ENCODE assay signal across 8 cellular contexts in genomic region chr6:32668226-32668747, GRCh38. TPM values are rescaled to one million over a fixed set of nuclear protein-coding genes. Genes with fewer than 3 reads are reported as not detected.
A peak's percentile ranks its signal among the peaks of the same experiment; 100 is the strongest.
DNase-seq lines count a peak whose midpoint lies in the region; ATAC-seq and TF ChIP-seq lines count a peak whose summit lies in the region.

No MANE protein-coding gene starts in this region.

- no peaks in the 10 kb centered on the region for H3K9me3 ChIP-seq in CD8-positive, alpha-beta T cell (ENCODE audit: low read length)

- H3K9me3 Mint-ChIP-seq in CD8-positive, alpha-beta T cell: peaks cover 2% of the 10 kb centered on the region

- peak; percentile 67 for ATAC-seq in CD8-positive, alpha-beta T cell
- peak; percentile 71 for ATAC-seq in HG03196 (IDR thresholded peaks at IDR 0.05; ENCODE audit: unreplicated experiment)

- no peak overlapping the region for H3K27ac ChIP-seq in CD8-positive, alpha-beta T cell (ENCODE audit: low read depth, low read length)

- H3K4me1 Mint-ChIP-seq in CD8-positive, alpha-beta T cell (ENCODE audit: low read depth): peaks cover 44% of the 10 kb centered on the region

- H3K27me3 Mint-ChIP-seq in CD8-positive, alpha-beta T cell (ENCODE audit: low read depth): peaks cover 26% of the 10 kb centered on the region

- no peak overlapping the region for H3K4me3 ChIP-seq in CD8-positive, alpha-beta T cell (ENCODE audit: low read depth, low read length)
- no peak overlapping the region for H3K4me3 ChIP-seq in fibroblast of the aortic adventitia (ENCODE audit: low read depth, low read length)

- H3K36me3 ChIP-seq in CD8-positive, alpha-beta T cell (ENCODE audit: insufficient read depth, low read length): no peaks in the 10 kb centered on the region

- no peak for TF ChIP-seq CTCF in CD8-positive, alpha-beta T cell (IDR thresholded peaks at IDR 0.05)
- TF ChIP-seq CTCF in fibroblast of the aortic adventitia (IDR thresholded peaks at IDR 0.05; ENCODE audit: insufficient read depth, low read length): no peak

- DNase-seq in CD8-positive, alpha-beta T cell: peak in 5 of 7 experiments; percentile 24 to 59 (median 54)
- peak; percentile 48 for DNase-seq in GM19240 (ENCODE audit: insufficient read length, low spot score)
- peak; percentile 31 to 61 for DNase-seq in activated CD4-positive, alpha-beta T cell treated with anti-CD3 and anti-CD28 coated beads for 4 hours
- DNase-seq in fibroblast of the aortic adventitia (ENCODE audit: low read depth): peak; percentile 6
- peak; percentile 7 to 21 for DNase-seq in stimulated activated CD4-positive, alpha-beta T cell treated with anti-CD3 and anti-CD28 coated beads, Interleukin-15, amount 100 ng/mL, for 48 hours (ENCODE audit: low read depth in 2 of 2)
- no peak for DNase-seq in H4 (ENCODE audit: low spot score)
- no peak for DNase-seq in SHP77 (lab: John Stamatoyannopoulos, UW)

- intact Hi-C loops in CD8-positive, alpha-beta T cell (cut with DNase I, micrococcal nuclease): loop anchor here (1.0 to 5.0 kb wide), 3 partner anchors 17 to 1044 kb away; partner anchors contain the start of gene UQCC2 (in 1 of the 2)

- POLR2A ChIA-PET in CD8-positive, alpha-beta T cell (lab: Charles Lee): no interaction called here

- H3K27ac Mint-ChIP-seq in CD8-positive, alpha-beta T cell: no peak overlapping the region

- no peaks in the 10 kb centered on the region for H3K27me3 ChIP-seq in CD8-positive, alpha-beta T cell (ENCODE audit: insufficient read depth, low read length)

- peaks cover 2% of the 10 kb centered on the region for H3K36me3 Mint-ChIP-seq in CD8-positive, alpha-beta T cell

- peaks cover 23% of the 10 kb centered on the region for H3K4me1 ChIP-seq in CD8-positive, alpha-beta T cell (ENCODE audit: insufficient read depth, low read length)

- no peak overlapping the region for H3K4me3 Mint-ChIP-seq in CD8-positive, alpha-beta T cell

- CTCF ChIA-PET in CD8-positive, alpha-beta T cell (lab: Charles Lee): no interaction called here

RNA-seq across cellular contexts. Expression of gene HLA-DQB1, which starts 1.8 kb away (rescaled TPM):
- total RNA-seq in CD8-positive, alpha-beta T cell: 10 to 100 TPM; 27.5 to 30.6 TPM
- not detected in 2 replicates for total RNA-seq in fibroblast of the aortic adventitia (ENCODE audit: low replicate concordance)
- total RNA-seq in H4 (2014; rRNA removed; shearing (Covaris generic)): not detected in 2 replicates

RNA-seq across cellular contexts. Expression of gene HLA-DQA1, which starts 31.1 kb away (rescaled TPM):
- total RNA-seq in CD8-positive, alpha-beta T cell: 1 to 10 TPM; 5.4 to 5.5 TPM
- not detected in 2 replicates for total RNA-seq in fibroblast of the aortic adventitia (ENCODE audit: low replicate concordance)
- not detected in 2 replicates for total RNA-seq in H4 (2014; rRNA removed; shearing (Covaris generic))

Comparison
In these comparisons a context has a peak if more than half of its experiments do, and no peak if none do; other contexts are left out.
1. DNase-seq: peak in CD8-positive, alpha-beta T cell (5 of 7), GM19240 (single experiment), activated CD4-positive, alpha-beta T cell treated with anti-CD3 and anti-CD28 coated beads for 4 hours (2 of 2), fibroblast of the aortic adventitia (single experiment) and stimulated activated CD4-positive, alpha-beta T cell treated with anti-CD3 and anti-CD28 coated beads, Interleukin-15, amount 100 ng/mL, for 48 hours (2 of 2); none in H4 (single experiment) and SHP77 (0 of 2).
2. RNA of gene HLA-DQB1, which starts 1.8 kb away (total RNA-seq): 27.5 to 30.6 TPM in CD8-positive, alpha-beta T cell; not detected in fibroblast of the aortic adventitia and not detected in H4; every median in the first group is over 10 times any median in the second.